Comparison of ENCODE assay signal across 1 cellular context in genomic region chr11:46306296-46306853, GRCh38.
TF ChIP-seq lines count a peak whose summit lies in the region.

No MANE protein-coding gene starts in this region.

TF ChIP-seq in IMR-90, 13 proteins besides CTCF, POLR2A, EP300 and RAD21:
- TF ChIP-seq FOS (IDR thresholded peaks at IDR 0.05; ENCODE audit: low read depth, low read length) = no peak
